21 cellular contexts compared by ENCODE assay signal in the genomic region with DNA sequence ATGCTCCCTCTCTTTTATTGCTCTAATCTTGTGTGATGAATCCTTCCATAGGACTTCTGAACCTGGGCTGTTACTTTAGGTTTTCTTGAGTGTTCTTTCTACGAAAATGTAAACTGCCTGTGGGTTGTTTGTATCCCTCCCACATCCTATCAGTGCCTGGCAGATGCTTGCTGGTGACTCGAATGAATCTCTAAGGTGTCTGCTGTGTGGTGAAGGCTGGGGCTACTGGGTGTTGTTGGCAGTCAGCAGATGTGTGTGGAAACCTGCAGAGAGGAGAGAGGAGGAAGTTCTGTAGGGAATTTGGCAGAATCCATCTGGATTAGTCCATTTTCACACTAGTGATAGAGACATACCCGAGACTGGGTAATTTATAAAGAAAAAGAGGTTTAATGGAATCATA.
A peak's percentile ranks its signal among the peaks of the same experiment; 100 is the strongest.
DNase-seq lines count a peak whose midpoint lies in the region; ATAC-seq and TF ChIP-seq lines count a peak whose summit lies in the region.
"Had no signal": no experiment of that assay in that cellular context is flagged by ENCODE, and none has a peak within 500 bp of the region (broad histone marks: within the 10 kb centered on the region; RNA-seq: fewer than 3 reads in every experiment).

No MANE protein-coding gene starts in this region.

- H2AFZ ChIP-seq in DND-41 (ENCODE audit: low read depth, low read length), result peak overlapping the region; percentile 44; the same call in 1 of the 2 replicates

- ATAC-seq in DND-41 (ENCODE audit: insufficient read depth, low read depth) (peak; percentile 92), left lobe of liver (no peak), GM18873 (IDR thresholded peaks at IDR 0.05; ENCODE audit: low FRiP score, unreplicated experiment) (no peak)
- ATAC-seq: A549 had no signal

- no peak overlapping the region for H3K4me2 ChIP-seq in DND-41 (ENCODE audit: insufficient read depth, low read length)
- H3K4me2 ChIP-seq: A549; BLaER1 treated with 17β-estradiol and CSF1 and Interleukin-3, amounts not matched to agents 10 nM and 100 nM had no signal

- H3K9me3 ChIP-seq in DND-41 (ENCODE audit: insufficient read depth, low read length, severe bottlenecking), result no peaks in the 10 kb centered on the region

- 0 out of 2 replicates have a peak overlapping the region, but pooled peaks have one; percentile 33 for H3K27ac ChIP-seq in DND-41 (ENCODE audit: low read length)
- H3K27ac ChIP-seq: 22Rv1; A549; BLaER1 treated with 17β-estradiol and CSF1 and Interleukin-3, amounts not matched to agents 10 nM and 100 nM; C4-2B had no signal

- DNase-seq in NCI-H2171 treated with DMSO at 0.1 percent for 48 hours (lab: John Stamatoyannopoulos, UW), result peak; percentile 23
- no peak for DNase-seq in NCI-H2171 (lab: John Stamatoyannopoulos, UW)
- peak; percentile 49 for DNase-seq in DND-41
- DNase-seq in left lobe of liver (ENCODE audit: low spot score), result peak; percentile 5
- peak; percentile 10 for DNase-seq in ureter (ENCODE audit: low spot score)
- DNase-seq in NOMO-1 treated with dmso at 0.1 percent for 144 hours (lab: John Stamatoyannopoulos, UW; ENCODE audit: unreplicated experiment), result no peak
- DNase-seq: AML-193; CD4-positive, alpha-beta memory T cell; CD4-positive, CD25-positive, alpha-beta regulatory T cell; CD8-positive, alpha-beta memory T cell; COR-L47; DMS 273 treated with DMSO at 0.1 percent for 48 hours; DMS153; DMS53; DMS79; GF-D8 had no signal

- H3K9ac ChIP-seq in DND-41 (ENCODE audit: low read depth, low read length), result no peak overlapping the region
- H3K9ac ChIP-seq: BLaER1 treated with 17β-estradiol and CSF1 and Interleukin-3, amounts not matched to agents 10 nM and 100 nM had no signal

- H3K4me1 ChIP-seq in DND-41 (ENCODE audit: insufficient read depth, low read length), result peaks cover 20% of the 10 kb centered on the region
- H3K4me1 ChIP-seq: A549; BLaER1 treated with 17β-estradiol and CSF1 and Interleukin-3, amounts not matched to agents 10 nM and 100 nM had no signal

- H3K4me3 ChIP-seq in DND-41 (ENCODE audit: low read depth in 1 of 2, low read length in 2 of 2), result no peak overlapping the region
- H3K4me3 ChIP-seq: A549; BLaER1 treated with 17β-estradiol and CSF1 and Interleukin-3, amounts not matched to agents 10 nM and 100 nM had no signal

- H3K36me3 ChIP-seq in DND-41 (ENCODE audit: insufficient read depth, low read length), result no peaks in the 10 kb centered on the region
- H3K36me3 ChIP-seq: BLaER1 treated with 17β-estradiol and CSF1 and Interleukin-3, amounts not matched to agents 10 nM and 100 nM had no signal

- H4K20me1 ChIP-seq in DND-41 (ENCODE audit: insufficient read depth, low read length), result no peaks in the 10 kb centered on the region
- H4K20me1 ChIP-seq: BLaER1 treated with 17β-estradiol and CSF1 and Interleukin-3, amounts not matched to agents 10 nM and 100 nM had no signal

- TF ChIP-seq CTCF in DND-41 (IDR thresholded peaks at IDR 0.05; ENCODE audit: borderline replicate concordance, extremely low read depth, low read length, poor library complexity, severe bottlenecking), result no peak

- H3K27me3 ChIP-seq in DND-41 (ENCODE audit: insufficient read depth, low read length, poor library complexity), result no peaks in the 10 kb centered on the region
- H3K27me3 ChIP-seq: BLaER1 treated with 17β-estradiol and CSF1 and Interleukin-3, amounts not matched to agents 10 nM and 100 nM had no signal

- H3K79me2 ChIP-seq in DND-41 (ENCODE audit: insufficient read depth, low read length), result no peaks in the 10 kb centered on the region

Comparison
In these comparisons a context has a peak if more than half of its experiments do, and no peak if none do; other contexts are left out.
1. DNase-seq: peak in NCI-H2171 treated with DMSO at 0.1 percent for 48 hours (single experiment), DND-41 (single experiment), left lobe of liver (single experiment) and ureter (single experiment); none in NCI-H2171 (single experiment) and NOMO-1 treated with dmso at 0.1 percent for 144 hours (single experiment).